33 cellular contexts compared by ENCODE assay signal in genomic region chr9:20823051-20823450, GRCh38.
"Had no signal": no experiment of that assay in that cellular context is flagged by ENCODE, and none has a peak within 500 bp of the region (broad histone marks: within the 10 kb centered on the region; RNA-seq: fewer than 3 reads in every experiment).

No MANE protein-coding gene starts in this region.

- H3K36me3 ChIP-seq: adrenal gland, ascending aorta, brain microvascular endothelial cell, neural progenitor cell, sigmoid colon, suprapubic skin, upper lobe of right lung, WERI-Rb-1 had no signal

- H3K27me3 ChIP-seq: adrenal gland, ascending aorta, brain microvascular endothelial cell, heart right ventricle, neural progenitor cell, sigmoid colon, suprapubic skin, tibial artery, upper lobe of right lung had no signal

- H2AFZ ChIP-seq: neural progenitor cell, parathyroid adenoma had no signal

- H3K4me3 ChIP-seq: adrenal gland, ascending aorta, coronary artery, heart right ventricle, lower lobe of right lung, neural progenitor cell, psoas muscle, sigmoid colon, suprapubic skin, tibial artery, upper lobe of right lung had no signal

- H3K9me3 Mint-ChIP-seq: activated T-cell treated with anti-CD3 and anti-CD28 coated beads, Interleukin-2, amount 50 U/mL, for 4 hours; effector memory CD8-positive, alpha-beta T cell; natural killer cell; neural progenitor cell had no signal

- H3K79me2 ChIP-seq: parathyroid adenoma had no signal

- H3K9ac ChIP-seq: neural progenitor cell, parathyroid adenoma had no signal

- H3K27me3 Mint-ChIP-seq: activated CD8-positive, alpha-beta T cell treated with anti-CD3 and anti-CD28 coated beads for 36 hours; activated naive CD8-positive, alpha-beta T cell; effector memory CD8-positive, alpha-beta T cell; T-helper 17 cell had no signal

- H3K9me3 ChIP-seq: adrenal gland, ascending aorta, lower lobe of right lung, psoas muscle, sigmoid colon, suprapubic skin, tibial artery, upper lobe of right lung had no signal

- H3K4me2 ChIP-seq: neural progenitor cell had no signal

- H3K27ac Mint-ChIP-seq: activated CD8-positive, alpha-beta T cell treated with anti-CD3 and anti-CD28 coated beads for 36 hours; activated naive CD8-positive, alpha-beta T cell; effector memory CD8-positive, alpha-beta T cell; natural killer cell; neural progenitor cell; T-helper 17 cell had no signal

- ATAC-seq: activated CD4-positive, CD25-positive, alpha-beta regulatory T cell treated with anti-CD3 and anti-CD28 coated beads, Interleukin-2, amount 50 U/mL, for 24 hours; activated CD8-positive, alpha-beta T cell treated with anti-CD3 and anti-CD28 coated beads for 36 hours; activated T-cell treated with anti-CD3 and anti-CD28 coated beads, Interleukin-2, amount 50 U/mL, for 4 hours; effector memory CD8-positive, alpha-beta T cell; heart right ventricle; left lobe of liver; lower lobe of right lung; natural killer cell; psoas muscle; T-helper 17 cell; upper lobe of right lung had no signal

- H3K4me1 Mint-ChIP-seq: natural killer cell, T-helper 17 cell had no signal

- H3K36me3 Mint-ChIP-seq: natural killer cell had no signal

- H3K4me1 ChIP-seq: ascending aorta, heart right ventricle, lower lobe of right lung, neural progenitor cell, parathyroid adenoma, psoas muscle, sigmoid colon, suprapubic skin, tibial artery, upper lobe of right lung had no signal

- DNase-seq: activated CD4-positive, alpha-beta T cell treated with anti-CD3 and anti-CD28 coated beads for 48 hours; activated CD8-positive, alpha-beta T cell treated with anti-CD3 and anti-CD28 coated beads for 36 hours; activated naive CD4-positive, alpha-beta T cell treated with Interleukin-2 at 50 U/mL for 16 hours; activated T-cell treated with anti-CD3 and anti-CD28 coated beads, Interleukin-2, amount 50 U/mL, for 4 hours; adrenal gland; brain microvascular endothelial cell; effector memory CD8-positive, alpha-beta T cell; erythroblast; foreskin melanocyte; heart right ventricle; kidney glomerular epithelial cell; lower lobe of right lung; mesendoderm; natural killer cell; occipital lobe; psoas muscle; sigmoid colon; stimulated activated CD4-positive, alpha-beta T cell treated with anti-CD3 and anti-CD28 coated beads, Interleukin-15, amount 100 ng/mL, for 24 hours; stimulated activated CD4-positive, alpha-beta T cell treated with anti-CD3 and anti-CD28 coated beads, Interleukin-2, amount 100 ng/mL, for 24 hours; stimulated activated naive CD4-positive, alpha-beta T cell; T-helper 17 cell; T1000; tibial artery; upper lobe of right lung; WERI-Rb-1 had no signal

- H3K27ac ChIP-seq: adrenal gland, ascending aorta, brain microvascular endothelial cell, coronary artery, heart right ventricle, lower lobe of right lung, neural progenitor cell, parathyroid adenoma, psoas muscle, sigmoid colon, suprapubic skin, tibial artery, upper lobe of right lung, WERI-Rb-1 had no signal

- H3K4me3 Mint-ChIP-seq: activated CD8-positive, alpha-beta T cell treated with anti-CD3 and anti-CD28 coated beads for 36 hours; activated naive CD8-positive, alpha-beta T cell; activated T-cell treated with anti-CD3 and anti-CD28 coated beads, Interleukin-2, amount 50 U/mL, for 4 hours; effector memory CD8-positive, alpha-beta T cell; natural killer cell; neural progenitor cell; T-helper 17 cell had no signal
